11 cellular contexts compared by ENCODE assay signal in the genomic region with DNA sequence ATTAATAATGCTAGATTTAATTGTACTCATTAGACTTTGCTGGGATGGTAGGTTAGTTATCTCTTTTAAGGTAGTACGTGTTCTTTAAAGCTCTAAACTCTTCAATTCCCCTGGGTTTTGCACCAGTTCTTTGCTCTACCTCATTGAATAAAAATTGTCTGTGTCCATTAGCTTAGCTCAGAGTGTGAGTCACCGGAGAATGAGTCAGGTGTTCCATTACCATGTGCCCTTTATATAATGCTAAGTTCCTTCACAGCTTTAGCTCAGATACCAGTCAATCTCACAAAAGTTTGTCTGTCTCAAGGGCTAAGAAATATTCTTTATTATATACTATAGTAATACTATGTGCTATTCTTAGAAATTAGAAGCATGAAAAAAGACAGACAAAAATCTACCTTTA.
DNase-seq lines count a peak whose midpoint lies in the region; ATAC-seq, FAIRE-seq and TF ChIP-seq lines count a peak whose summit lies in the region.
"Had no signal": no experiment of that assay in that cellular context is flagged by ENCODE, and none has a peak within 500 bp of the region (broad histone marks: within the 10 kb centered on the region; RNA-seq: fewer than 3 reads in every experiment).

No MANE protein-coding gene starts in this region.

- H3K27ac Mint-ChIP-seq in activated T-cell treated with anti-CD3 and anti-CD28 coated beads, Interleukin-2, amount 50 U/mL, for 24 hours: no peak overlapping the region

- H3K4me1 Mint-ChIP-seq in activated T-cell treated with anti-CD3 and anti-CD28 coated beads, Interleukin-2, amount 50 U/mL, for 24 hours (ENCODE audit: low read depth): no peaks in the 10 kb centered on the region

- H3K4me3 ChIP-seq in RWPE2 (ENCODE audit: severe bottlenecking) (no peak overlapping the region), skeletal muscle cell (ENCODE audit: low read depth, low read length) (no peak overlapping the region), uterus (no peak overlapping the region)
- H3K4me3 ChIP-seq: gastrocnemius medialis had no signal

- H3K27ac ChIP-seq in RWPE2 (ENCODE audit: poor library complexity, severe bottlenecking) (peak overlapping the region; percentile 5), uterus (no peak overlapping the region)
- H3K27ac ChIP-seq: gastrocnemius medialis had no signal

- H3K27me3 Mint-ChIP-seq in activated T-cell treated with anti-CD3 and anti-CD28 coated beads, Interleukin-2, amount 50 U/mL, for 24 hours: no peaks in the 10 kb centered on the region

- H3K27me3 ChIP-seq in RWPE2 (ENCODE audit: insufficient read depth, poor library complexity, severe bottlenecking) (no peaks in the 10 kb centered on the region), uterus (no peaks in the 10 kb centered on the region)
- H3K27me3 ChIP-seq: gastrocnemius medialis had no signal

- peaks cover 3% of the 10 kb centered on the region for H3K9me3 Mint-ChIP-seq in activated T-cell treated with anti-CD3 and anti-CD28 coated beads, Interleukin-2, amount 50 U/mL, for 24 hours

- TF ChIP-seq POLR2A in H54 (IDR thresholded peaks at IDR 0.05; ENCODE audit: low read depth, low read length) (no peak), uterus (IDR thresholded peaks at IDR 0.05) (no peak)

- DNase-seq in H54 (ENCODE audit: insufficient read length, low spot score): peak; percentile 23
- DNase-seq in RWPE2 (ENCODE audit: low spot score): no peak
- DNase-seq in fibroblast of peridontal ligament (ENCODE audit: extremely low read depth): peak; percentile 82
- DNase-seq in skeletal muscle cell (ENCODE audit: low read depth): peak; percentile 93
- DNase-seq in activated T-cell treated with anti-CD3 and anti-CD28 coated beads, Interleukin-2, amount 50 U/mL, for 24 hours: no peak
- DNase-seq in activated gamma-delta T cell treated with Interleukin-2 at 50 U/mL for 16 hours: no peak
- no peak for DNase-seq in uterus
- DNase-seq: activated effector memory CD4-positive, alpha-beta T cell treated with Interleukin-2 at 50 U/mL for 16 hours; gastrocnemius medialis; NCI-H510A treated with DMSO at 0.1 percent for 48 hours had no signal

- no peak overlapping the region for H3K4me3 Mint-ChIP-seq in activated T-cell treated with anti-CD3 and anti-CD28 coated beads, Interleukin-2, amount 50 U/mL, for 24 hours

- H3K4me1 ChIP-seq in RWPE2 (ENCODE audit: insufficient read depth, poor library complexity, severe bottlenecking): peaks cover 9% of the 10 kb centered on the region
- H3K4me1 ChIP-seq in uterus: no peaks in the 10 kb centered on the region
- H3K4me1 ChIP-seq: gastrocnemius medialis had no signal

- peak; percentile 93 for FAIRE-seq in H54 (lab: Jason Lieb, UNC)

- H3K9me3 ChIP-seq in RWPE2 (ENCODE audit: severe bottlenecking): peaks cover 2% of the 10 kb centered on the region
- no peaks in the 10 kb centered on the region for H3K9me3 ChIP-seq in uterus
- H3K9me3 ChIP-seq: gastrocnemius medialis had no signal

- peak; percentile 99 for ATAC-seq in RWPE2 (ENCODE audit: low read depth)
- ATAC-seq in HG02884 (IDR thresholded peaks at IDR 0.05; ENCODE audit: unreplicated experiment): no peak

- H3K36me3 ChIP-seq in RWPE2 (ENCODE audit: low read depth) (no peaks in the 10 kb centered on the region), uterus (no peaks in the 10 kb centered on the region)
- H3K36me3 ChIP-seq: gastrocnemius medialis had no signal

- TF ChIP-seq CTCF in RWPE2 (IDR thresholded peaks at IDR 0.05; ENCODE audit: poor library complexity, severe bottlenecking) (no peak), uterus (IDR thresholded peaks at IDR 0.05) (no peak)

- intact Hi-C loops in uterus (cut with DNase I; ENCODE audit: low total_unique reads): no loop called here

- H3K36me3 Mint-ChIP-seq in activated T-cell treated with anti-CD3 and anti-CD28 coated beads, Interleukin-2, amount 50 U/mL, for 24 hours (ENCODE audit: low read depth): no peaks in the 10 kb centered on the region

Comparison
In these comparisons a context has a peak if more than half of its experiments do, and no peak if none do; other contexts are left out.
1. DNase-seq: peak in H54 (single experiment), fibroblast of peridontal ligament (single experiment) and skeletal muscle cell (single experiment); none in RWPE2 (single experiment), activated T-cell treated with anti-CD3 and anti-CD28 coated beads, Interleukin-2, amount 50 U/mL, for 24 hours (single experiment), activated gamma-delta T cell treated with Interleukin-2 at 50 U/mL for 16 hours (single experiment) and uterus (0 of 2).